Comparison of ENCODE assay signal across 10 cellular contexts in the genomic region with DNA sequence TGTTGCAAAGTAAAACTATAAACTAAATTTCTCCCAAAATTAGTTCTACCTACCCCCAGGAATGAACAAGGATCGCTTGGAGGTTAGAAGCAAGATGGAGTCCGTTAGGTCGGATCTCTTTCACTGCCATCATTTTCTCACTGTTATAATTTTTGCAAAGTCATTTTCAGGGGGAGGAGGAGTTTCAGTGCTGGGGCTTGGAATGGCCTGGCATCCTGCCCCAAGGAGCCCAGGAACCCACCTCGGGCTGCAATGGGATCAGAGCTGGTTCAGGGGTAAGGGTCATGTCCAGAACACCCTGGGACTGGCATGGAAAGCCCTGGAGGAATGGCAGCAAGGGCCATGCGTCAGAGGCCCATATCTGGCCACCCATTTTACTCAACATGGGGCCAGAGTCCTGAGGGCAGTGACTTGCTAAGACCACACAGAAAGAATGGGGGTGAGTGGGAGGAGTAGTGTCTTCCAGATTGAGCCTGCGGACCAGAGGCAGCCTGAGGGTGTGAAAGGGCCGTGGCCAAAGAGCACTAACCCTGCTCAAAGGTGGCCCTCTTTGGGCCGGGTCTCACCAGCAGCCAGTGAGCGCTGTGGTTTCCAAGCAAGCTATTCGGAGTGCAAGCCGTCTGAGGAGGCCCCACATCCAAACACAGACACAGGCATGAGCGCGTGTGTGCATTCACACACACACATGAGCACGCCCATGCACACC. TPM values are rescaled to one million over a fixed set of nuclear protein-coding genes. Genes with fewer than 3 reads are reported as not detected.
DNase-seq lines count a peak whose midpoint lies in the region; ATAC-seq and TF ChIP-seq lines count a peak whose summit lies in the region.
"Had no signal": no experiment of that assay in that cellular context is flagged by ENCODE, and none has a peak within 500 bp of the region (broad histone marks: within the 10 kb centered on the region; RNA-seq: fewer than 3 reads in every experiment).

No MANE protein-coding gene starts in this region.

- DNase-seq in activated CD4-positive, alpha-beta T cell treated with anti-CD3 and anti-CD28 coated beads for 48 hours, result peak; percentile 4
- DNase-seq in activated CD4-positive, alpha-beta T cell treated with anti-CD3 and anti-CD28 coated beads, Interleukin-2, amount 10 ng/mL, durations not matched to agents 24 days and 14 days, result no peak
- peak; percentile 11 for DNase-seq in activated CD8-positive, alpha-beta memory T cell treated with anti-CD3 and anti-CD28 coated beads, Interleukin-2, amount 50 U/mL, for 4 hours
- DNase-seq in left ventricle myocardium inferior (peak; percentile 18), AML-193 (lab: John Stamatoyannopoulos, UW) (no peak), NCI-H1105 treated with DMSO at 0.1 percent for 48 hours (lab: John Stamatoyannopoulos, UW) (no peak)
- no peak for DNase-seq in stimulated activated naive CD8-positive, alpha-beta T cell treated with anti-CD3 and anti-CD28 coated beads, Interleukin-15, amount 100 ng/mL, for 72 hours

- ATAC-seq in stimulated activated naive CD8-positive, alpha-beta T cell treated with anti-CD3 and anti-CD28 coated beads, Interleukin-15, amount 100 ng/mL, for 72 hours, result peak; percentile 13
- no peak for ATAC-seq in HG02938 (IDR thresholded peaks at IDR 0.05; ENCODE audit: unreplicated experiment)

- no peak for TF ChIP-seq CTCF in left ventricle myocardium inferior (IDR thresholded peaks at IDR 0.05; ENCODE audit: borderline replicate concordance)

- intact Hi-C loops in activated CD4-positive, alpha-beta T cell treated with anti-CD3 and anti-CD28 coated beads, Interleukin-2, amount 10 ng/mL, durations not matched to agents 24 days and 14 days (cut with micrococcal nuclease), result no loop called here
- intact Hi-C loops in left ventricle myocardium inferior (cut with micrococcal nuclease), result no loop called here

- H3K36me3 ChIP-seq in left ventricle myocardium inferior, result no peaks in the 10 kb centered on the region

- no peaks in the 10 kb centered on the region for H3K36me3 Mint-ChIP-seq in activated CD4-positive, alpha-beta T cell treated with anti-CD3 and anti-CD28 coated beads, Interleukin-2, amount 10 ng/mL, durations not matched to agents 24 days and 14 days (ENCODE audit: low read depth)

- no peak overlapping the region for H3K27ac Mint-ChIP-seq in activated CD4-positive, alpha-beta T cell treated with anti-CD3 and anti-CD28 coated beads, Interleukin-2, amount 10 ng/mL, durations not matched to agents 24 days and 14 days
- no peak overlapping the region for H3K27ac Mint-ChIP-seq in stimulated activated naive CD8-positive, alpha-beta T cell treated with anti-CD3 and anti-CD28 coated beads, Interleukin-15, amount 100 ng/mL, for 72 hours
- H3K27ac Mint-ChIP-seq: T-helper 1 cell treated with Interleukin-12 subunit alpha and Interleukin-12 subunit beta and Interleukin-4 antibody, amounts not matched to agents 30 μg/mL and 1 μg/mL, for 36 hours had no signal

- no peaks in the 10 kb centered on the region for H3K27me3 Mint-ChIP-seq in activated CD4-positive, alpha-beta T cell treated with anti-CD3 and anti-CD28 coated beads, Interleukin-2, amount 10 ng/mL, durations not matched to agents 24 days and 14 days
- H3K27me3 Mint-ChIP-seq in stimulated activated naive CD8-positive, alpha-beta T cell treated with anti-CD3 and anti-CD28 coated beads, Interleukin-15, amount 100 ng/mL, for 72 hours, result no peaks in the 10 kb centered on the region

- peaks cover 7% of the 10 kb centered on the region for H3K4me1 ChIP-seq in left ventricle myocardium inferior

- peaks cover 54% of the 10 kb centered on the region for H3K27me3 ChIP-seq in left ventricle myocardium inferior (ENCODE audit: low read depth)

- H3K27ac ChIP-seq in left ventricle myocardium inferior (replicated peaks), result no peak overlapping the region

- no peak overlapping the region for H3K4me3 ChIP-seq in left ventricle myocardium inferior

- H3K9me3 ChIP-seq in left ventricle myocardium inferior (replicated peaks), result no peaks in the 10 kb centered on the region

- H3K4me3 Mint-ChIP-seq in activated CD4-positive, alpha-beta T cell treated with anti-CD3 and anti-CD28 coated beads, Interleukin-2, amount 10 ng/mL, durations not matched to agents 24 days and 14 days, result no peak overlapping the region
- H3K4me3 Mint-ChIP-seq in stimulated activated naive CD8-positive, alpha-beta T cell treated with anti-CD3 and anti-CD28 coated beads, Interleukin-15, amount 100 ng/mL, for 72 hours, result no peak overlapping the region
- H3K4me3 Mint-ChIP-seq: T-helper 1 cell treated with Interleukin-12 subunit alpha and Interleukin-12 subunit beta and Interleukin-4 antibody, amounts not matched to agents 30 μg/mL and 1 μg/mL, for 36 hours had no signal

- no peaks in the 10 kb centered on the region for H3K9me3 Mint-ChIP-seq in activated CD4-positive, alpha-beta T cell treated with anti-CD3 and anti-CD28 coated beads, Interleukin-2, amount 10 ng/mL, durations not matched to agents 24 days and 14 days
- H3K9me3 Mint-ChIP-seq in stimulated activated naive CD8-positive, alpha-beta T cell treated with anti-CD3 and anti-CD28 coated beads, Interleukin-15, amount 100 ng/mL, for 72 hours, result no peaks in the 10 kb centered on the region
- H3K9me3 Mint-ChIP-seq: T-helper 1 cell treated with Interleukin-12 subunit alpha and Interleukin-12 subunit beta and Interleukin-4 antibody, amounts not matched to agents 30 μg/mL and 1 μg/mL, for 36 hours had no signal

- H3K4me1 Mint-ChIP-seq in activated CD4-positive, alpha-beta T cell treated with anti-CD3 and anti-CD28 coated beads, Interleukin-2, amount 10 ng/mL, durations not matched to agents 24 days and 14 days, result no peaks in the 10 kb centered on the region
- H3K4me1 Mint-ChIP-seq in stimulated activated naive CD8-positive, alpha-beta T cell treated with anti-CD3 and anti-CD28 coated beads, Interleukin-15, amount 100 ng/mL, for 72 hours, result no peaks in the 10 kb centered on the region

RNA-seq across cellular contexts. Expression of a gene that starts 31.8 kb away (rescaled TPM):
- total RNA-seq in activated CD4-positive, alpha-beta T cell treated with anti-CD3 and anti-CD28 coated beads, Interleukin-2, amount 10 ng/mL, durations not matched to agents 24 days and 14 days, result not detected in 2 replicates
- not detected for total RNA-seq in left ventricle myocardium inferior

RNA-seq across cellular contexts. Expression of a gene that starts 54.3 kb away (rescaled TPM):
- total RNA-seq in activated CD4-positive, alpha-beta T cell treated with anti-CD3 and anti-CD28 coated beads, Interleukin-2, amount 10 ng/mL, durations not matched to agents 24 days and 14 days, result 1.3 and 1.8 TPM in 2 replicates
- total RNA-seq in left ventricle myocardium inferior, result 1.9 TPM

RNA-seq across cellular contexts. Expression of a gene that starts 58.9 kb away (rescaled TPM):
- total RNA-seq in activated CD4-positive, alpha-beta T cell treated with anti-CD3 and anti-CD28 coated beads, Interleukin-2, amount 10 ng/mL, durations not matched to agents 24 days and 14 days, result not detected in 2 replicates
- not detected for total RNA-seq in left ventricle myocardium inferior
- total RNA-seq: kidney epithelial cell had no signal

Comparison
In these comparisons a context has a peak if more than half of its experiments do, and no peak if none do; other contexts are left out.
1. DNase-seq: peak in activated CD4-positive, alpha-beta T cell treated with anti-CD3 and anti-CD28 coated beads for 48 hours (single experiment), activated CD8-positive, alpha-beta memory T cell treated with anti-CD3 and anti-CD28 coated beads, Interleukin-2, amount 50 U/mL, for 4 hours (single experiment) and left ventricle myocardium inferior (single experiment); none in activated CD4-positive, alpha-beta T cell treated with anti-CD3 and anti-CD28 coated beads, Interleukin-2, amount 10 ng/mL, durations not matched to agents 24 days and 14 days (single experiment), stimulated activated naive CD8-positive, alpha-beta T cell treated with anti-CD3 and anti-CD28 coated beads, Interleukin-15, amount 100 ng/mL, for 72 hours (0 of 2), AML-193 (0 of 2) and NCI-H1105 treated with DMSO at 0.1 percent for 48 hours (single experiment).